In genomic region chr4:156676116-156676851, GRCh38 we compare ENCODE assay signal across 21 cellular contexts.
DNase-seq lines count a peak whose midpoint lies in the region; ATAC-seq and TF ChIP-seq lines count a peak whose summit lies in the region.
"Had no signal": no experiment of that assay in that cellular context is flagged by ENCODE, and none has a peak within 500 bp of the region (broad histone marks: within the 10 kb centered on the region; RNA-seq: fewer than 3 reads in every experiment).

No MANE protein-coding gene starts in this region.

- H2BK120ac ChIP-seq in IMR-90 (ENCODE audit: low read depth, low read length), result no peak overlapping the region
- H2BK120ac ChIP-seq in trophoblast cell (ENCODE audit: insufficient read depth, low read length, poor library complexity), result peak overlapping the region; percentile 83

- in situ Hi-C loops in IMR-90 (cut with MboI; ENCODE audit: low sequenced_read_pairs), result no loop called here

- H2BK12ac ChIP-seq in trophoblast cell (ENCODE audit: low read length), result peak overlapping the region; percentile 84

- H2AK9ac ChIP-seq in IMR-90 (replicated peaks; ENCODE audit: low read depth, low read length, poor library complexity), result no peak overlapping the region

- H3K27ac ChIP-seq in ACC112 (ENCODE audit: low read depth, low read length), result peak overlapping the region; percentile 49
- H3K27ac ChIP-seq in IMR-90 (ENCODE audit: insufficient read depth, low read length), result no peak overlapping the region
- H3K27ac ChIP-seq in trophoblast cell (ENCODE audit: low read depth, low read length), result no peak overlapping the region
- H3K27ac ChIP-seq: C4-2B had no signal

- H3K79me2 ChIP-seq in ACC112 (ENCODE audit: control insufficient read depth, insufficient read depth, low read length, unreplicated experiment), result no peaks in the 10 kb centered on the region
- no peaks in the 10 kb centered on the region for H3K79me2 ChIP-seq in trophoblast cell (ENCODE audit: control insufficient read depth, insufficient read depth, low read length, poor library complexity)

- H3K36me3 ChIP-seq in ACC112 (ENCODE audit: insufficient read depth, low read length) (no peaks in the 10 kb centered on the region), IMR-90 (ENCODE audit: control insufficient read depth, insufficient read depth, low read length) (no peaks in the 10 kb centered on the region), trophoblast cell (ENCODE audit: control insufficient read depth in 1 of 2, insufficient read depth in 2 of 2, low read length in 2 of 2) (no peaks in the 10 kb centered on the region), MG63 (no peaks in the 10 kb centered on the region)

- H2BK5ac ChIP-seq in IMR-90 (ENCODE audit: low read depth, low read length, poor library complexity, severe bottlenecking) (no peak overlapping the region), trophoblast cell (ENCODE audit: low read depth, low read length, poor library complexity) (peak overlapping the region; percentile 73)

- TF ChIP-seq POLR2A in IMR-90 (IDR thresholded peaks at IDR 0.05; ENCODE audit: low read depth, low read length), result no peak

- no peak overlapping the region for H4K12ac ChIP-seq in trophoblast cell (ENCODE audit: low read depth, low read length)

- H3K9me3 Mint-ChIP-seq in natural killer cell, result peaks cover 3 to 6% of the 10 kb centered on the region in 2 donors

- ATAC-seq in IMR-90 (ENCODE audit: low read depth) (no peak), natural killer cell (no peak)
- ATAC-seq: K562 had no signal

- no peak overlapping the region for H2AK5ac ChIP-seq in IMR-90 (ENCODE audit: low read depth, low read length)
- peak overlapping the region; percentile 83 for H2AK5ac ChIP-seq in trophoblast cell (ENCODE audit: low read length)

- no peaks in the 10 kb centered on the region for H3K36me3 Mint-ChIP-seq in natural killer cell
- H3K36me3 Mint-ChIP-seq: CD8-positive, alpha-beta memory T cell had no signal

- H2BK15ac ChIP-seq in IMR-90 (ENCODE audit: low read depth, low read length), result no peak overlapping the region

- H3K27me3 ChIP-seq in ACC112 (ENCODE audit: insufficient read depth, low read length) (no peaks in the 10 kb centered on the region), IMR-90 (ENCODE audit: control insufficient read depth, insufficient read depth, low read length) (no peaks in the 10 kb centered on the region), trophoblast cell (ENCODE audit: insufficient read depth, low read length) (no peaks in the 10 kb centered on the region), MG63 (no peaks in the 10 kb centered on the region)

- H4K5ac ChIP-seq in IMR-90 (ENCODE audit: low read depth, low read length), result no peak overlapping the region

- DNase-seq in IMR-90 (no peak), kidney tubule cell (ENCODE audit: low spot score) (peak; percentile 13), trophoblast cell (no peak), natural killer cell (no peak), dermis blood vessel endothelial cell (no peak), Ammon's horn (ENCODE audit: low spot score) (no peak), MG63 (no peak)
- DNase-seq: CD8-positive, alpha-beta memory T cell; DMS 273 treated with DMSO at 0.1 percent for 48 hours; DMS79; GDM1; NCI-H1105 treated with DMSO at 0.1 percent for 48 hours; NCI-H2029; NK-92 treated with Interleukin-12 subunit alpha and Interleukin-12 subunit beta, amount 100 ng/mL, for 24 hours; Right ventricle myocardium superior; RPMI8226 had no signal

- H3K4ac ChIP-seq in IMR-90 (ENCODE audit: low read depth, low read length) (no peak overlapping the region), trophoblast cell (ENCODE audit: low read depth, low read length) (peak overlapping the region; percentile 69)

- CTCF ChIA-PET in IMR-90 (lab: Yijun Ruan, JAX), result interaction anchor here (0.7 kb wide), 1 partner anchor 538 kb away, joined by 3 read pairs; no protein-coding TSS in a partner anchor

- H4K20me1 ChIP-seq in IMR-90 (ENCODE audit: insufficient read depth, low read length), result no peaks in the 10 kb centered on the region

- H3K9me3 ChIP-seq in IMR-90 (ENCODE audit: control insufficient read depth, insufficient read depth, low read length) (no peaks in the 10 kb centered on the region), trophoblast cell (ENCODE audit: insufficient read depth, low read depth, low read length) (no peaks in the 10 kb centered on the region), MG63 (no peaks in the 10 kb centered on the region)

- dilution Hi-C loops in IMR-90 (cut with HindIII; ENCODE audit: low sequenced_read_pairs, unreplicated experiment), result no loop called here

- H3K18ac ChIP-seq in IMR-90 (ENCODE audit: low read depth, low read length) (no peak overlapping the region), trophoblast cell (ENCODE audit: low read length) (no peak overlapping the region)

- no peak overlapping the region for H3K4me2 ChIP-seq in IMR-90 (ENCODE audit: low read depth, low read length)
- no peak overlapping the region for H3K4me2 ChIP-seq in trophoblast cell (ENCODE audit: low read length)

- no peak overlapping the region for H3K56ac ChIP-seq in IMR-90 (ENCODE audit: extremely low read depth, insufficient read depth, low read length)

- H2BK20ac ChIP-seq in IMR-90 (ENCODE audit: low read depth, low read length), result no peak overlapping the region

- no peaks in the 10 kb centered on the region for H3K27me3 Mint-ChIP-seq in natural killer cell (ENCODE audit: low read depth in 2 of 2)
- H3K27me3 Mint-ChIP-seq: B cell; CD8-positive, alpha-beta memory T cell had no signal

- H3K4me3 Mint-ChIP-seq in natural killer cell, result no peak overlapping the region
- H3K4me3 Mint-ChIP-seq: B cell; CD8-positive, alpha-beta memory T cell had no signal

- no peak overlapping the region for H3K27ac Mint-ChIP-seq in natural killer cell
- H3K27ac Mint-ChIP-seq: B cell; CD8-positive, alpha-beta memory T cell had no signal

- POLR2A ChIA-PET in IMR-90 (lab: Charles Lee; ENCODE audit: unreplicated experiment), result no interaction called here

- H3K4me1 ChIP-seq in ACC112 (ENCODE audit: control insufficient read depth, insufficient read depth, low read length, unreplicated experiment) (peaks cover 35% of the 10 kb centered on the region), IMR-90 (ENCODE audit: control insufficient read depth, insufficient read depth, low read length) (no peaks in the 10 kb centered on the region; the same call in 1 of the 2 replicates), trophoblast cell (ENCODE audit: control insufficient read depth in 1 of 2, insufficient read depth in 2 of 2, low read length in 2 of 2) (peaks cover 0 to 3% of the 10 kb centered on the region in 2 experiments)

- H4K8ac ChIP-seq in IMR-90 (ENCODE audit: low read depth in 2 of 2, low read length in 2 of 2) (no peak overlapping the region), trophoblast cell (ENCODE audit: low read depth, low read length) (no peak overlapping the region)

- H3K9ac ChIP-seq in IMR-90 (ENCODE audit: low read depth, low read length) (no peak overlapping the region), trophoblast cell (ENCODE audit: low read length) (no peak overlapping the region)

- H3K4me1 Mint-ChIP-seq in natural killer cell, result no peaks in the 10 kb centered on the region
- H3K4me1 Mint-ChIP-seq: B cell; CD8-positive, alpha-beta memory T cell had no signal

- H3K79me1 ChIP-seq in IMR-90 (ENCODE audit: low read depth in 1 of 2, low read length in 2 of 2) (no peaks in the 10 kb centered on the region), trophoblast cell (ENCODE audit: low read length) (peaks cover 4% of the 10 kb centered on the region)

- H4K91ac ChIP-seq in IMR-90 (ENCODE audit: insufficient read depth, low read depth, low read length) (no peak overlapping the region), trophoblast cell (ENCODE audit: low read depth, low read length) (peak overlapping the region; percentile 77)

- intact Hi-C loops in IMR-90 (cut with micrococcal nuclease), result no loop called here
- intact Hi-C loops in natural killer cell (cut with micrococcal nuclease), result no loop called here

- peak overlapping the region; percentile 55 for H2AFZ ChIP-seq in ACC112 (ENCODE audit: low read length, unreplicated experiment)
- H2AFZ ChIP-seq in IMR-90 (replicated peaks; ENCODE audit: low read length, poor library complexity), result no peak overlapping the region
- no peak overlapping the region for H2AFZ ChIP-seq in trophoblast cell (ENCODE audit: insufficient read depth, low read length, poor library complexity)

- WGBS in IMR-90 (ENCODE audit: extremely low coverage in 2 of 2, insufficient read length in 1 of 2), 2 experiments, result 100% methylated on average over 2 of the region's 3 CpGs; no CpG with 5 or more reads in 1 of the 2 experiments
- no CpG with 5 or more reads among the region's 3 CpGs for WGBS in trophoblast cell (ENCODE audit: extremely low coverage, insufficient coverage, insufficient read length)

- H3K14ac ChIP-seq in IMR-90 (replicated peaks; ENCODE audit: low read depth, low read length) (no peak overlapping the region), trophoblast cell (ENCODE audit: low read length) (peak overlapping the region; percentile 74)

- TF ChIP-seq CTCF in IMR-90 (conservative IDR thresholded peaks at IDR 0.05; ENCODE audit: low read depth, low read length), result no peak
- no peak for TF ChIP-seq CTCF in natural killer cell (IDR thresholded peaks at IDR 0.05)

- H3K4me3 ChIP-seq in ACC112 (ENCODE audit: low read depth, low read length), result no peak overlapping the region
- no peak overlapping the region for H3K4me3 ChIP-seq in IMR-90 (ENCODE audit: insufficient read depth, low read depth, low read length)
- no peak overlapping the region for H3K4me3 ChIP-seq in trophoblast cell (ENCODE audit: low read depth, low read length)
- no peak overlapping the region for H3K4me3 ChIP-seq in MG63
- H3K4me3 ChIP-seq: GM12878, K562 had no signal

- H3K9me1 ChIP-seq in IMR-90 (ENCODE audit: insufficient read depth, low read length), result no peaks in the 10 kb centered on the region

- no peak for TF ChIP-seq RAD21 in IMR-90 (IDR thresholded peaks at IDR 0.05; ENCODE audit: low read length)

- no peak overlapping the region for H3K23ac ChIP-seq in IMR-90 (ENCODE audit: low read depth, low read length)
- H3K23ac ChIP-seq in trophoblast cell (ENCODE audit: low read length), result no peak overlapping the region

- no TSS peak for BruUV-seq in IMR-90 (replicated peaks; lab: Mats Ljungman, UMichigan)

TF ChIP-seq in IMR-90, 13 proteins besides CTCF, POLR2A, EP300 and RAD21 (continues in another document):
- TF ChIP-seq BHLHE40 (IDR thresholded peaks at IDR 0.05; ENCODE audit: low read depth, low read length) (no peak), RFX5 (IDR thresholded peaks at IDR 0.05; ENCODE audit: low read depth, low read length) (no peak), USF2 (IDR thresholded peaks at IDR 0.05; ENCODE audit: low read depth, low read length) (no peak), CHD1 (IDR thresholded peaks at IDR 0.05; ENCODE audit: low read depth, low read length) (no peak), MAFK (IDR thresholded peaks at IDR 0.05; ENCODE audit: low read depth, low read length) (no peak)
